In the genomic region with DNA sequence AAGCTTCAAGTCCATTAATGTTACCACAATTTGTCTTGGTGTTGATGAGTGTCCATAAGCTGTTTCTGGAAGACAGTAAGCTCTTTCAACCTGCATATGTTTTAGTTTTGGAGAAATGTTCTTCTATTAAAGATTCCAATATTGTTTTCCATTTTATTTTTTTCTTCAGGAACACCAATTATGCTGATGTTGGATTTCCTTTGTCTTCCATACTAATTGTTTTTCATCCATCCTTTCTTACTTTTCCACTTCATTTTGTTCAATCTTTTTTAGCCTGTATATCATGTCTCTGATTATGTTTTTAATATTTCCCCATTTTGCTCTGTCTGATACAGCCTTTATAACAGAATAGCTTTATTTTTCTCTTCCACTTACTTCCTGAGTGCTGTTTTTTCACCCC, we compare ENCODE assay signal across 2 cellular contexts.
A peak's percentile ranks its signal among the peaks of the same experiment; 100 is the strongest.
TF ChIP-seq lines count a peak whose summit lies in the region.

No MANE protein-coding gene starts in this region.

TF ChIP-seq in HepG2, 621 proteins besides CTCF, POLR2A, EP300 and RAD21:
- TF ChIP-seq MAFF (IDR thresholded peaks at IDR 0.05; ENCODE audit: low read depth, low read length) (peak; percentile 67; the same call in 1 of the 2 replicates), ZNF598 (CRISPR knock-in tag; IDR thresholded peaks at IDR 0.05; ENCODE audit: borderline replicate concordance) (no peak), MAFK (conservative IDR thresholded peaks at IDR 0.05 in 1 of 2, IDR thresholded peaks at IDR 0.05 in 1 of 2; ENCODE audit: low read length in 2 of 2) (peak; percentile 69 to 72)

TF ChIP-seq in K562, 482 proteins besides CTCF, POLR2A, EP300 and RAD21:
- TF ChIP-seq, protein P1, sequence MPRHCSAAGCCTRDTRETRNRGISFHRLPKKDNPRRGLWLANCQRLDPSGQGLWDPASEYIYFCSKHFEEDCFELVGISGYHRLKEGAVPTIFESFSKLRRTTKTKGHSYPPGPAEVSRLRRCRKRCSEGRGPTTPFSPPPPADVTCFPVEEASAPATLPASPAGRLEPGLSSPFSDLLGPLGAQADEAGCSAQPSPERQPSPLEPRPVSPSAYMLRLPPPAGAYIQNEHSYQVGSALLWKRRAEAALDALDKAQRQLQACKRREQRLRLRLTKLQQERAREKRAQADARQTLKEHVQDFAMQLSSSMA (CRISPR knock-in tag; IDR thresholded peaks at IDR 0.05) = no peak
- TF ChIP-seq, protein P2, sequence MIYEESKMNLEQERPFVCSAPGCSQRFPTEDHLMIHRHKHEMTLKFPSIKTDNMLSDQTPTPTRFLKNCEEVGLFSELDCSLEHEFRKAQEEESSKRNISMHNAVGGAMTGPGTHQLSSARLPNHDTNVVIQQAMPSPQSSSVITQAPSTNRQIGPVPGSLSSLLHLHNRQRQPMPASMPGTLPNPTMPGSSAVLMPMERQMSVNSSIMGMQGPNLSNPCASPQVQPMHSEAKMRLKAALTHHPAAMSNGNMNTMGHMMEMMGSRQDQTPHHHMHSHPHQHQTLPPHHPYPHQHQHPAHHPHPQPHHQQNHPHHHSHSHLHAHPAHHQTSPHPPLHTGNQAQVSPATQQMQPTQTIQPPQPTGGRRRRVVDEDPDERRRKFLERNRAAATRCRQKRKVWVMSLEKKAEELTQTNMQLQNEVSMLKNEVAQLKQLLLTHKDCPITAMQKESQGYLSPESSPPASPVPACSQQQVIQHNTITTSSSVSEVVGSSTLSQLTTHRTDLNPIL (CRISPR knock-in tag; IDR thresholded peaks at IDR 0.05) = no peak
- TF ChIP-seq ELF4 (CRISPR knock-in tag; IDR thresholded peaks at IDR 0.05) (no peak), ILK (tag; IDR thresholded peaks at IDR 0.05; ENCODE audit: borderline replicate concordance, low read depth) (no peak), ZNF316 (IDR thresholded peaks at IDR 0.05) (peak; percentile 84), C11orf30 (IDR thresholded peaks at IDR 0.05; ENCODE audit: low read depth) (peak; percentile 66), CREM (IDR thresholded peaks at IDR 0.05; ENCODE audit: low read depth) (no peak), ZNF57 (CRISPR knock-in tag; IDR thresholded peaks at IDR 0.05) (no peak), SMARCC2 (IDR thresholded peaks at IDR 0.05; ENCODE audit: low read depth) (no peak), NFXL1 (CRISPR knock-in tag; IDR thresholded peaks at IDR 0.05) (no peak), ZNF395 (CRISPR knock-in tag; IDR thresholded peaks at IDR 0.05) (no peak), MEIS2 (IDR thresholded peaks at IDR 0.05; ENCODE audit: partially characterized antibody) (no peak), ZNF699 (CRISPR knock-in tag; IDR thresholded peaks at IDR 0.05; ENCODE audit: insufficient replicate concordance) (no peak), KAT2B (IDR thresholded peaks at IDR 0.05; ENCODE audit: low read depth, low read length) (no peak)
- TF ChIP-seq, protein P3, sequence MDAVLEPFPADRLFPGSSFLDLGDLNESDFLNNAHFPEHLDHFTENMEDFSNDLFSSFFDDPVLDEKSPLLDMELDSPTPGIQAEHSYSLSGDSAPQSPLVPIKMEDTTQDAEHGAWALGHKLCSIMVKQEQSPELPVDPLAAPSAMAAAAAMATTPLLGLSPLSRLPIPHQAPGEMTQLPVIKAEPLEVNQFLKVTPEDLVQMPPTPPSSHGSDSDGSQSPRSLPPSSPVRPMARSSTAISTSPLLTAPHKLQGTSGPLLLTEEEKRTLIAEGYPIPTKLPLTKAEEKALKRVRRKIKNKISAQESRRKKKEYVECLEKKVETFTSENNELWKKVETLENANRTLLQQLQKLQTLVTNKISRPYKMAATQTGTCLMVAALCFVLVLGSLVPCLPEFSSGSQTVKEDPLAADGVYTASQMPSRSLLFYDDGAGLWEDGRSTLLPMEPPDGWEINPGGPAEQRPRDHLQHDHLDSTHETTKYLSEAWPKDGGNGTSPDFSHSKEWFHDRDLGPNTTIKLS (IDR thresholded peaks at IDR 0.05; ENCODE audit: borderline replicate concordance, low read depth) = no peak
- TF ChIP-seq, protein P4, sequence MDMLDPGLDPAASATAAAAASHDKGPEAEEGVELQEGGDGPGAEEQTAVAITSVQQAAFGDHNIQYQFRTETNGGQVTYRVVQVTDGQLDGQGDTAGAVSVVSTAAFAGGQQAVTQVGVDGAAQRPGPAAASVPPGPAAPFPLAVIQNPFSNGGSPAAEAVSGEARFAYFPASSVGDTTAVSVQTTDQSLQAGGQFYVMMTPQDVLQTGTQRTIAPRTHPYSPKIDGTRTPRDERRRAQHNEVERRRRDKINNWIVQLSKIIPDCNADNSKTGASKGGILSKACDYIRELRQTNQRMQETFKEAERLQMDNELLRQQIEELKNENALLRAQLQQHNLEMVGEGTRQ (CRISPR knock-in tag; IDR thresholded peaks at IDR 0.05) = no peak
